In the genomic region with DNA sequence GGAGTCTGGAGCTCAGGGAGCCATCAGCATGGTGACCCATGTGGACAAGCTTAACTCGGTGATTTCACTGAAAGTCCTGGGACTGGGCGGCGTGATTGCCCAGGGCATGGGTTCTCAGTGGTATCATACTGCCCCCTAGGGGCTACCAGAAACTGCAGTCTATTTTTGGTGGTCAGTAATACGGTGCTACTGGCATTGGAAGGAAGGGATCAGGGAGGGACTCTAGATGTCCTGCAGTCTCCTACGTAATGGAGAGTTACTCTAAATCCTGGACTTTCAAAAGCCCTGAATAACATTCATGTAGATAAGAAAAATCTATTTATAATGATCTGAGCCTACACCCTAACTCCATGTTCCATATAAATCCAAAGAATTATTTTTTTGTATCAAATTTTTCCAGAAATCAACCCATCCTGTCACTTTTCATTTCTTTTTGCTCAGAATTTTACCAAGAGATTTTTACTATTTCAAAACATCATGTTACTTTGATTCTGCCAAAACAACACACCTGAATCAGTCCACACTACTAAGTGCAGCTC, we compare ENCODE assay signal across 9 cellular contexts. TPM values are rescaled to one million over a fixed set of nuclear protein-coding genes. Genes with fewer than 3 reads are reported as not detected.
DNase-seq lines count a peak whose midpoint lies in the region; ATAC-seq and TF ChIP-seq lines count a peak whose summit lies in the region.
"Had no signal": no experiment of that assay in that cellular context is flagged by ENCODE, and none has a peak within 500 bp of the region (broad histone marks: within the 10 kb centered on the region; RNA-seq: fewer than 3 reads in every experiment).

No MANE protein-coding gene starts in this region.

- H3K4me1 ChIP-seq in iPS DF 6.9 (ENCODE audit: control insufficient read depth, insufficient read depth, low read length) (no peaks in the 10 kb centered on the region), skeletal muscle tissue (ENCODE audit: control insufficient read depth in 3 of 3, insufficient read depth in 3 of 3, low read length in 3 of 3) (peaks cover 3 to 21% (median 18%) of the 10 kb centered on the region in 3 donors)

- ATAC-seq in GM18502 (IDR thresholded peaks at IDR 0.05; ENCODE audit: poor library complexity, unreplicated experiment): peak; percentile 65
- no peak for ATAC-seq in HG03354 (IDR thresholded peaks at IDR 0.05; ENCODE audit: poor library complexity, severe bottlenecking, unreplicated experiment)

- peak overlapping the region in 1 of 3 donors; percentile 19 for H3K9ac ChIP-seq in skeletal muscle tissue (ENCODE audit: low read depth in 1 of 3, low read length in 3 of 3)

- no peak overlapping the region for H3K27ac ChIP-seq in brain microvascular endothelial cell
- H3K27ac ChIP-seq in iPS DF 6.9 (ENCODE audit: low read length): no peak overlapping the region
- peak overlapping the region; percentile 48 for H3K27ac ChIP-seq in skeletal muscle tissue (ENCODE audit: low read depth, low read length)

- peak; percentile 92 for TF ChIP-seq CTCF in brain microvascular endothelial cell (IDR thresholded peaks at IDR 0.05; ENCODE audit: low read depth, low read length, missing control alignments)

- H3K4me3 ChIP-seq in brain microvascular endothelial cell (ENCODE audit: low read depth, low read length) (no peak overlapping the region), iPS DF 6.9 (ENCODE audit: low read length) (no peak overlapping the region), skeletal muscle tissue (ENCODE audit: low read length in 3 of 3) (no peak overlapping the region)
- H3K4me3 ChIP-seq: skin epidermis had no signal

- H3K27me3 ChIP-seq in brain microvascular endothelial cell (replicated peaks): no peaks in the 10 kb centered on the region
- H3K27me3 ChIP-seq in iPS DF 6.9 (ENCODE audit: control insufficient read depth, insufficient read depth, low read length): no peaks in the 10 kb centered on the region
- no peaks in the 10 kb centered on the region for H3K27me3 ChIP-seq in skeletal muscle tissue (ENCODE audit: control insufficient read depth in 3 of 3, insufficient read depth in 3 of 3, low read length in 3 of 3)

- no CpG with 5 or more reads among the region's 5 CpGs for WGBS in iPS DF 6.9 (ENCODE audit: insufficient coverage, insufficient read length)

- H3K9me3 ChIP-seq in iPS DF 6.9 (ENCODE audit: control insufficient read depth, insufficient read depth, low read length) (no peaks in the 10 kb centered on the region), skeletal muscle tissue (ENCODE audit: control insufficient read depth in 3 of 3, low read length in 3 of 3) (no peaks in the 10 kb centered on the region)

- in situ Hi-C loops in brain microvascular endothelial cell (cut with HindIII; ENCODE audit: low pct_ligation_motif_present, low sequenced_read_pairs): no loop called here

- H3K36me3 ChIP-seq in brain microvascular endothelial cell (replicated peaks) (peaks cover 5% of the 10 kb centered on the region), iPS DF 6.9 (ENCODE audit: control insufficient read depth, insufficient read depth, low read length) (no peaks in the 10 kb centered on the region; the same call in 1 of the 2 replicates), skeletal muscle tissue (ENCODE audit: control insufficient read depth in 3 of 3, insufficient read depth in 3 of 3, low read length in 3 of 3) (peaks cover 28 to 50% (median 44%) of the 10 kb centered on the region in 3 donors)

- DNase-seq in AG08396 (ENCODE audit: low spot score) (peak; percentile 86), NCI-H1417 (lab: John Stamatoyannopoulos, UW) (peak; percentile 42 to 69 (median 44)), SW 1271 (lab: John Stamatoyannopoulos, UW) (peak; percentile 17 to 72), brain microvascular endothelial cell (peak; percentile 70), iPS DF 6.9 (ENCODE audit: low read depth, low spot score) (peak; percentile 55)

RNA-seq across cellular contexts. Expression of gene PABPC4, which starts 37.3 kb away (rescaled TPM):
- total RNA-seq in skeletal muscle tissue: 452 TPM

RNA-seq across cellular contexts. Expression of gene BMP8A, which starts 47.9 kb away (rescaled TPM):
- under 0.01 TPM for total RNA-seq in skeletal muscle tissue
